In the genomic region with DNA sequence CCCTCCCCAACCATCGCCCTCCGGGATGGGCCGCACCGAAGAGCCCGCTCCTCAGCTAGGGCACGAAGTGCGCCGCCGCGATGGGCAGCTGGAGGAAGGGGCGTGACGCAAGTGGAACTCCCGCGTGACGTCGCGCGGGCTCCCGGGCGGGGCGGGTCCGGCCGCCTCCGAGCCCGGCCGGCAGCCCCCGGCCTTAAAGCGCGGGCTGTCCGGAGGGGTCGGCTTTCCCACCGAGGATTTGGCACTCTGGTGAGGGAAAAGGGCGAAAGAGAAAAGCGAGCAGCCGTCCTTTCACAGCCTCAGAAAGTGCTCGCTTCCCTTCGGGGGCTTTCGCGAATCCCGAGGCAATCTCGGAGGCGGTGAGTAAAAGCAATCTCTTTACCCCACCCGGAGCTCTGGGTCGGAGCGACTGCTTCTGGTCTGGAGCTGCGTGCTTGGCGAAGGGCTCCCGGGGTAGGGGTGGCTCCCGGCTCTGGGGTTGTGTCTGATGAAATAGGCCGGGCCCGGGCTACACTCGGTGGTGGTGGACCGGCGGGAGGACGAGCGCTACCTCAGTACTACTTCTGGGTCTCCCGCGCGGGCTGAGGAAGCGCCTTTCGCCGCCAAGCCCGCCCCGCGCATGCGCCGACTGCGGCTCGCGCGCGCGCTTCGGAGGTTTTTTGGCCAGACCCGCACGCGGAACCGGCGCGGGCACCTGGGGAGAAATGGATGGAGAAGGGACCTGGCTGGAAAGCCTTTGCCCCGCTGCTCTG, we compare ENCODE assay signal across 8 cellular contexts. TPM values are rescaled to one million over a fixed set of nuclear protein-coding genes. Genes with fewer than 3 reads are reported as not detected.
DNase-seq lines count a peak whose midpoint lies in the region; ATAC-seq and TF ChIP-seq lines count a peak whose summit lies in the region.

Gene RBBP8 (plus strand): TSS at position 123 of the 752 bp plus-strand sequence. CDS start 3,524 bp downstream, outside the sequence.

- TF ChIP-seq CTCF in left lung (IDR thresholded peaks at IDR 0.05), result no peak

- H3K36me3 ChIP-seq in BLaER1 (peaks cover 18% of the 10 kb centered on the region), left lung (peaks cover 0 to 16% of the 10 kb centered on the region in 2 donors)

- H3K9ac ChIP-seq in BLaER1, result peak within 1 kb of the TSS; percentile 89

- H3K27me3 ChIP-seq in BLaER1 (no peaks in the 10 kb centered on the region), left lung (no peaks in the 10 kb centered on the region)

- ATAC-seq in HG03457 (IDR thresholded peaks at IDR 0.05; ENCODE audit: unreplicated experiment), result peak; percentile 68
- ATAC-seq in left lung, result peak; percentile 96

- H3K9me3 ChIP-seq in BLaER1 (no peaks in the 10 kb centered on the region), left lung (no peaks in the 10 kb centered on the region)

- H3K4me2 ChIP-seq in BLaER1, result peak within 1 kb of the TSS; percentile 81

- H3K4me3 ChIP-seq in BLaER1 (peak within 1 kb of the TSS; percentile 82), left lung (peak within 1 kb of the TSS; percentile 82 to 96)

- H4K20me1 ChIP-seq in BLaER1, result no peaks in the 10 kb centered on the region

- H3K27ac ChIP-seq in BLaER1 (peak within 1 kb of the TSS; percentile 89), left lung (peak within 1 kb of the TSS; percentile 96)

- DNase-seq in GM19240 (ENCODE audit: insufficient read length, low spot score), result peak; percentile 38
- DNase-seq in NCI-H526 treated with DMSO at 0.1 percent for 48 hours (lab: John Stamatoyannopoulos, UW), result peak; percentile 65
- DNase-seq in activated CD4-positive, alpha-beta T cell treated with anti-CD3 and anti-CD28 coated beads, Interleukin-2, amount 50 U/mL, for 24 hours (ENCODE audit: low read depth in 1 of 2, low spot score in 1 of 2), result peak; percentile 73 to 75
- DNase-seq in dedifferentiated amniotic fluid mesenchymal stem cell (ENCODE audit: extremely low spot score), result peak; percentile 71
- peak; percentile 90 to 98 for DNase-seq in left lung
- DNase-seq in stimulated activated CD4-positive, alpha-beta T cell treated with anti-CD3 and anti-CD28 coated beads, Interleukin-2, amount 100 ng/mL, for 48 hours, result peak; percentile 80 to 84

- intact Hi-C loops in left lung (cut with DNase I), result no loop called here

- H3K4me1 ChIP-seq in BLaER1 (peaks cover 34% of the 10 kb centered on the region), left lung (peaks cover 0 to 20% of the 10 kb centered on the region in 2 donors)

RNA-seq across cellular contexts. Expression of gene RBBP8, which starts in this region (rescaled TPM):
- 10 to 100 TPM; 47.6 to 47.7 TPM for total RNA-seq in left lung

Comparison
In these comparisons a context has a peak if more than half of its experiments do, and no peak if none do; other contexts are left out.
1. Peak in every context shown above with its lines: DNase-seq, ATAC-seq, H3K4me3 ChIP-seq and H3K27ac ChIP-seq.
2. DNase-seq: peak in every context shown above with its lines; median percentile 94 in left lung; 82 in stimulated activated CD4-positive, alpha-beta T cell treated with anti-CD3 and anti-CD28 coated beads, Interleukin-2, amount 100 ng/mL, for 48 hours; 74 in activated CD4-positive, alpha-beta T cell treated with anti-CD3 and anti-CD28 coated beads, Interleukin-2, amount 50 U/mL, for 24 hours; 71 in dedifferentiated amniotic fluid mesenchymal stem cell; 65 in NCI-H526 treated with DMSO at 0.1 percent for 48 hours; 38 in GM19240.